17 cellular contexts compared by ENCODE assay signal in the genomic region with DNA sequence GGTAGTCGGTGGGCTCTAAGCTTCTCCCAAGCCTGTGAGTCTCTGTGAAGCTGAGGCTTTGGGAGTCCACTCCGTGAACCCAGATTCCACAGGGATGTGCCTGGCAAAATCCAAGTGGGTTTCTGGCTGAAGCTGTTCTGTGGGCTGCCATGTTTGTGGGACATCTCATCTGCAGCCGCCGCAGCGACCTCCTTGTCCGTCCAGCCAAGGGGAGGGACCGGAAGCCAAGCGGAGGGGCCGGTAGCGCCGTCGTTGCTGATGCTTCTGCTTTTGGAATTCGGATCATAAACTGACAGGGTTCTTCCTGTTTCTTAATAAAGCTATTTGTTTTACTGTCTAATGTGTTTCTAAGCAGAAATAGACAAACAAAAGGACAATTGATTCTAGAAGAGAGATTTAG. TPM values are rescaled to one million over a fixed set of nuclear protein-coding genes. Genes with fewer than 3 reads are reported as not detected.
DNase-seq lines count a peak whose midpoint lies in the region; TF ChIP-seq lines count a peak whose summit lies in the region.
"Had no signal": no experiment of that assay in that cellular context is flagged by ENCODE, and none has a peak within 500 bp of the region (broad histone marks: within the 10 kb centered on the region; RNA-seq: fewer than 3 reads in every experiment).

No MANE protein-coding gene starts in this region.

- intact Hi-C loops in transverse colon (cut with DNase I; ENCODE audit: low total_unique reads): no loop called here

- TF ChIP-seq EP300 in transverse colon (IDR thresholded peaks at IDR 0.05; ENCODE audit: low read depth): no peak

- H3K27ac ChIP-seq in VCaP: peak overlapping the region; percentile 42
- no peak overlapping the region for H3K27ac ChIP-seq in transverse colon
- H3K27ac ChIP-seq in neural progenitor cell: no peak overlapping the region
- H3K27ac ChIP-seq: gastrocnemius medialis, SK-N-MC, tibial nerve had no signal

- H3K4me1 Mint-ChIP-seq in immature natural killer cell (peaks cover 18 to 22% of the 10 kb centered on the region in 2 donors), neural progenitor cell (peaks cover 11% of the 10 kb centered on the region)
- H3K4me1 Mint-ChIP-seq: activated B cell treated with CpG ODN at 0.5 μM for 24 hours; activated naive CD4-positive, alpha-beta T cell treated with anti-CD3 and anti-CD28 coated beads, Interleukin-2, amount 10 ng/mL, durations not matched to agents 7 days and 5 days had no signal

- H3K79me2 ChIP-seq in neural progenitor cell (ENCODE audit: low read depth): no peaks in the 10 kb centered on the region

- H3K36me3 Mint-ChIP-seq in immature natural killer cell: no peaks in the 10 kb centered on the region
- peaks cover 7% of the 10 kb centered on the region for H3K36me3 Mint-ChIP-seq in neural progenitor cell
- H3K36me3 Mint-ChIP-seq: activated naive CD4-positive, alpha-beta T cell treated with anti-CD3 and anti-CD28 coated beads, Interleukin-2, amount 10 ng/mL, durations not matched to agents 7 days and 5 days; CD8-positive, alpha-beta T cell had no signal

- H3K4me3 Mint-ChIP-seq in immature natural killer cell (peak overlapping the region in 3 of 5 donors; percentile 15 to 58 (median 50)), neural progenitor cell (no peak overlapping the region)
- H3K4me3 Mint-ChIP-seq: activated B cell treated with CpG ODN at 0.5 μM for 24 hours; activated naive CD4-positive, alpha-beta T cell treated with anti-CD3 and anti-CD28 coated beads, Interleukin-2, amount 10 ng/mL, durations not matched to agents 7 days and 5 days; CD8-positive, alpha-beta T cell had no signal

- H3K4me1 ChIP-seq in transverse colon (peaks cover 0 to 3% (median 0%) of the 10 kb centered on the region in 4 donors), neural progenitor cell (peaks cover 12% of the 10 kb centered on the region)
- H3K4me1 ChIP-seq: gastrocnemius medialis had no signal

- TF ChIP-seq CTCF in VCaP (conservative IDR thresholded peaks at IDR 0.05): no peak
- TF ChIP-seq CTCF in transverse colon (IDR thresholded peaks at IDR 0.05): no peak
- no peak for TF ChIP-seq CTCF in GM20000 (IDR thresholded peaks at IDR 0.05; ENCODE audit: extremely low read depth, missing control alignments)
- no peak for TF ChIP-seq CTCF in neural progenitor cell (IDR thresholded peaks at IDR 0.05)

- H4K20me1 ChIP-seq in neural progenitor cell (ENCODE audit: low read depth): no peaks in the 10 kb centered on the region

- H3F3A ChIP-seq in neural progenitor cell (ENCODE audit: low read depth): no peaks in the 10 kb centered on the region

- no peak overlapping the region for H3K4me2 ChIP-seq in neural progenitor cell

- no peaks in the 10 kb centered on the region for H3K9me3 ChIP-seq in transverse colon
- no peaks in the 10 kb centered on the region for H3K9me3 ChIP-seq in neural progenitor cell (ENCODE audit: low read depth)
- H3K9me3 ChIP-seq: gastrocnemius medialis had no signal

- peaks cover 16% of the 10 kb centered on the region for H3K27me3 ChIP-seq in transverse colon
- H3K27me3 ChIP-seq in neural progenitor cell: no peaks in the 10 kb centered on the region

- H3K36me3 ChIP-seq in transverse colon: no peaks in the 10 kb centered on the region
- H3K36me3 ChIP-seq in neural progenitor cell: no peaks in the 10 kb centered on the region
- H3K36me3 ChIP-seq: gastrocnemius medialis, tibial nerve had no signal

- TF ChIP-seq POLR2A in transverse colon (IDR thresholded peaks at IDR 0.05): no peak

- in situ Hi-C loops in transverse colon (cut with MboI; ENCODE audit: low pct_ligation_motif_present in 1 of 4, low pct_unique_long_range_greater_than_20kb in 1 of 4, low sequenced_read_pairs in 3 of 4): loop anchor here in 3 of 4 donors (25.0 kb wide), 1 partner anchor 1319 kb away; no protein-coding TSS in a partner anchor

- H3K27me3 Mint-ChIP-seq in immature natural killer cell (ENCODE audit: low read depth in 3 of 3): peaks cover 4 to 31% (median 11%) of the 10 kb centered on the region in 3 donors
- peaks cover 8% of the 10 kb centered on the region for H3K27me3 Mint-ChIP-seq in neural progenitor cell (ENCODE audit: insufficient read depth, low read depth)

- WGBS in transverse colon (ENCODE audit: low coverage in 1 of 2), 2 donors: 65 to 76% methylated on average over 5 to 13 of the region's 13 CpGs

- no peak overlapping the region for H2AFZ ChIP-seq in neural progenitor cell (replicated peaks)

- H3K9ac ChIP-seq in neural progenitor cell: no peak overlapping the region

- H3K9me3 Mint-ChIP-seq in immature natural killer cell: no peaks in the 10 kb centered on the region
- H3K9me3 Mint-ChIP-seq in neural progenitor cell: peaks cover 12% of the 10 kb centered on the region
- H3K9me3 Mint-ChIP-seq: activated B cell treated with CpG ODN at 0.5 μM for 24 hours; activated naive CD4-positive, alpha-beta T cell treated with anti-CD3 and anti-CD28 coated beads, Interleukin-2, amount 10 ng/mL, durations not matched to agents 7 days and 5 days; CD8-positive, alpha-beta T cell had no signal

- H3K27ac Mint-ChIP-seq in immature natural killer cell (no peak overlapping the region), neural progenitor cell (no peak overlapping the region)
- H3K27ac Mint-ChIP-seq: activated B cell treated with CpG ODN at 0.5 μM for 24 hours; activated naive CD4-positive, alpha-beta T cell treated with anti-CD3 and anti-CD28 coated beads, Interleukin-2, amount 10 ng/mL, durations not matched to agents 7 days and 5 days; CD8-positive, alpha-beta T cell had no signal

- H3K4me3 ChIP-seq in transverse colon: no peak overlapping the region
- H3K4me3 ChIP-seq in neural progenitor cell: no peak overlapping the region
- H3K4me3 ChIP-seq: gastrocnemius medialis, SK-N-MC, tibial nerve had no signal

- DNase-seq in NCI-H146 (lab: John Stamatoyannopoulos, UW): peak; percentile 95
- DNase-seq in immature natural killer cell: no peak
- DNase-seq in transverse colon: peak; percentile 29
- no peak for DNase-seq in GM20000 (ENCODE audit: low spot score)
- no peak for DNase-seq in neural progenitor cell (ENCODE audit: low spot score)
- DNase-seq in stimulated activated CD4-positive, alpha-beta T cell treated with anti-CD3 and anti-CD28 coated beads, Interleukin-4, amount 100 ng/mL, for 24 hours: no peak
- DNase-seq: activated B cell treated with CpG ODN at 0.5 μM for 24 hours; activated naive CD4-positive, alpha-beta T cell treated with anti-CD3 and anti-CD28 coated beads, Interleukin-2, amount 10 ng/mL, durations not matched to agents 7 days and 5 days; CD8-positive, alpha-beta T cell; gastrocnemius medialis; NCI-H1048; NCI-H2171; NK-92 treated with Interleukin-12 subunit alpha and Interleukin-12 subunit beta, amount 100 ng/mL, for 24 hours; stimulated activated CD4-positive, alpha-beta T cell treated with anti-CD3 and anti-CD28 coated beads, Interleukin-1b, Interleukin-23, amount 100 ng/mL, for 48 hours had no signal

RNA-seq across cellular contexts. Expression of gene KIF26B, which starts 13.3 kb away (rescaled TPM):
- polyA plus RNA-seq in immature natural killer cell: under 1 TPM in 2 of 3 donors, not detected in 1; 0.07 to 0.39 TPM
- total RNA-seq in transverse colon (under 1 TPM in 3 of 4 donors, not detected in 1; 0.20 to 0.79 (median 0.41) TPM), neural progenitor cell (ENCODE audit: low replicate concordance) (0.47 and 1.2 TPM in 2 replicates)
- total RNA-seq: CD8-positive, alpha-beta T cell had no signal

Comparison
In these comparisons a context has a peak if more than half of its experiments do, and no peak if none do; other contexts are left out.
1. DNase-seq: peak in NCI-H146 (single experiment) and transverse colon (single experiment); none in immature natural killer cell (0 of 3), GM20000 (single experiment), neural progenitor cell (single experiment) and stimulated activated CD4-positive, alpha-beta T cell treated with anti-CD3 and anti-CD28 coated beads, Interleukin-4, amount 100 ng/mL, for 24 hours (single experiment).